ENCODE assay signal across 8 cellular contexts in the genomic region with DNA sequence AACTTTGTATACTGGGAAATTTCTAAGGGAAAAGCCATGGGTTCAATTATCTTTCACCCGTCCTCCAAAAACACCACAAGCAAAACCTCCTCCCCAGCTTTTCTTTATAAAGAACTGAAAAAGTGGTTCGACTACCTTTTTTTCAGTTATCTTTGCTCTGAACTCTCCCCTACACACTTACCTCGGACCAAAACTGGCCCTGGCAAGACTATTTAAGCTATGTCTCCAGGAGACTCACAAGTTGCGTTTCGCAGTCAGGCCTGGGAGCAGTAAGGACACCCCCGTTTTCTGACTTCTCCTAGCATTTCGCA. TPM values are rescaled to one million over a fixed set of nuclear protein-coding genes. Genes with fewer than 3 reads are reported as not detected.
DNase-seq lines count a peak whose midpoint lies in the region; ATAC-seq and TF ChIP-seq lines count a peak whose summit lies in the region.

No MANE protein-coding gene starts in this region.

- peak overlapping the region; percentile 99 for H3K27ac Mint-ChIP-seq in effector memory CD8-positive, alpha-beta T cell

- peak overlapping the region; percentile 93 for H3K4me3 ChIP-seq in MG63
- peak overlapping the region; percentile 88 to 94 for H3K4me3 ChIP-seq in neutrophil (ENCODE audit: low read depth in 1 of 2, low read length in 1 of 2)

- no peaks in the 10 kb centered on the region for H3K9me3 Mint-ChIP-seq in effector memory CD8-positive, alpha-beta T cell

- H3K9me3 ChIP-seq in MG63 (no peaks in the 10 kb centered on the region), neutrophil (no peaks in the 10 kb centered on the region)

- H3K4me3 Mint-ChIP-seq in effector memory CD8-positive, alpha-beta T cell: peak overlapping the region; percentile 98 to 100

- peaks cover 26% of the 10 kb centered on the region for H3K36me3 Mint-ChIP-seq in effector memory CD8-positive, alpha-beta T cell (ENCODE audit: insufficient read depth)

- peak; percentile 1 for ATAC-seq in GM19025 (IDR thresholded peaks at IDR 0.05; ENCODE audit: low read depth, unreplicated experiment)
- ATAC-seq in effector memory CD8-positive, alpha-beta T cell (replicated peaks): no peak

- no peak for TF ChIP-seq CTCF in neutrophil (IDR thresholded peaks at IDR 0.05)

- H3K4me1 Mint-ChIP-seq in effector memory CD8-positive, alpha-beta T cell (ENCODE audit: low read depth in 2 of 2): peaks cover 35 to 42% of the 10 kb centered on the region in 2 donors

- DNase-seq in MG63 (no peak), C1 segment of cervical spinal cord (lab: John Stamatoyannopoulos, UW) (no peak), G401 (ENCODE audit: low spot score) (no peak), DMS153 (lab: John Stamatoyannopoulos, UW) (no peak)
- no peak for DNase-seq in effector memory CD8-positive, alpha-beta T cell
- no peak for DNase-seq in effector CD8-positive, alpha-beta T cell (lab: John Stamatoyannopoulos, UW)

- peak overlapping the region; percentile 84 for H3K27ac ChIP-seq in neutrophil

- in situ Hi-C loops in G401 (cut with HindIII; ENCODE audit: low sequenced_read_pairs): no loop called here

- H3K36me3 ChIP-seq in MG63 (peaks cover 17% of the 10 kb centered on the region), neutrophil (no peaks in the 10 kb centered on the region)

- H3K27me3 Mint-ChIP-seq in effector memory CD8-positive, alpha-beta T cell: no peaks in the 10 kb centered on the region

- H3K4me1 ChIP-seq in neutrophil (ENCODE audit: control insufficient read depth in 1 of 2, insufficient read depth in 1 of 2, low read depth in 1 of 2, low read length in 1 of 2): peaks cover 34 to 39% of the 10 kb centered on the region in 2 experiments

- H3K27me3 ChIP-seq in MG63 (no peaks in the 10 kb centered on the region), neutrophil (no peaks in the 10 kb centered on the region)

RNA-seq across cellular contexts. Expression of a gene that starts 0.6 kb away (rescaled TPM):
- total RNA-seq in MG63 (2014; rRNA removed; shearing (Covaris generic); ENCODE audit: low replicate concordance): 184 and 401 TPM in 2 replicates
- total RNA-seq in G401 (2014; rRNA removed; shearing (Covaris generic)): 127 and 223 TPM in 2 replicates

RNA-seq across cellular contexts. Expression of a gene that starts 15.3 kb away (rescaled TPM):
- total RNA-seq in MG63 (2014; rRNA removed; shearing (Covaris generic); ENCODE audit: low replicate concordance): 25.0 and 110 TPM in 2 replicates
- 19.4 and 45.1 TPM in 2 replicates for total RNA-seq in G401 (2014; rRNA removed; shearing (Covaris generic))
